In the genomic region with DNA sequence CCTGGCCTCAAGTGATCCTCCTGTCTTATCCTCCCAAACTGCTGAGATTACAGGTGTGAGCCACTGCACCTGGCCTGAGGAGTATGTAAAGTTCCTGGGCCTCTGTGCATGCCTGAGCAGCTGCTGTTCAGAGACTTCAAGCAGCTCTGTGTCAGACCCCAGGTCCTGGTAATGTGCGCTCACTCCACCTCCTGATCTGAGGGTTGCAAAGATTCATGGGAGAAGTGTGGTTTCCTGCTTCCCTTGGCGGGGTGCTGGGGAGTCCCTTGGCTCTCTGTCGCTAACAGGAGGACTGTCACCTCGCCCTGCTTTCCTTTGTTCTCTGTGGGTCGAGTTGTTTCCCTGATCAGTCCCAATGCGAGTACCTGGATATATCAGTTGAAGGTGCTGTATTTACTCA, we compare ENCODE assay signal across 1 cellular context.
TF ChIP-seq lines count a peak whose summit lies in the region.

No MANE protein-coding gene starts in this region.

TF ChIP-seq in GM12878, 131 proteins besides CTCF, POLR2A, EP300 and RAD21:
- no peak for TF ChIP-seq KLF5 (IDR thresholded peaks at IDR 0.05; ENCODE audit: partially characterized antibody)
- peak; percentile 68 for TF ChIP-seq RUNX3 (IDR thresholded peaks at IDR 0.05; ENCODE audit: low read length)
- TF ChIP-seq IRF4 (IDR thresholded peaks at IDR 0.05; ENCODE audit: low read depth, low read length) = no peak
TF ChIP-seq in GM12878: peak in this region for 1.
